ENCODE assay signal across 8 cellular contexts in the genomic region with DNA sequence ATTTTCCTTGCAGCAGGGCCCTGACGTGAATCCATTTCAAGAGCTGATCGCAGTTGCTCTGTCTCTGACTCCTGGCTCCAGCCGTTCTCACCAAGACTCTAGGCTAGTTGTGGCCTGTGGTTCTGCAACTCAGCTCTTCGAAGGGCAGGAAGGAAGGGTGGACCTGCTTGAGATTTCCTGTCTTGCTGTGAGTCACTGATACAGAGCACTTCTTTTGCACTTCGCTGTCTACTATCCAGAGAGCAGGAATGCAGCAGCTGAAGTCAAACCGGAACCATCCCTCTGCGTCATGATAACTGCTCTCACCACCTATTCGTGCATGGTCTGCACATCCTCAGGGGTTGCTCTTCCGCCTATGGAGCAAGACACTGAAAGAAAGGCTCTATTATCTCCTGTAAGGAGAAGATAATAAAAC. TPM values are rescaled to one million over a fixed set of nuclear protein-coding genes. Genes with fewer than 3 reads are reported as not detected.
DNase-seq lines count a peak whose midpoint lies in the region; ATAC-seq and TF ChIP-seq lines count a peak whose summit lies in the region.

No MANE protein-coding gene starts in this region.

- no peaks in the 10 kb centered on the region for H3K36me3 ChIP-seq in adrenal gland (replicated peaks in 1 of 2)

- no peak overlapping the region for H3K4me3 ChIP-seq in adrenal gland

- no peaks in the 10 kb centered on the region for H3K9me3 ChIP-seq in adrenal gland (replicated peaks in 1 of 3)

- H3K27me3 ChIP-seq in adrenal gland = no peaks in the 10 kb centered on the region

- TF ChIP-seq CTCF in adrenal gland (IDR thresholded peaks at IDR 0.05) = no peak

- DNase-seq in T follicular helper cell (ENCODE audit: low read depth) (peak; percentile 74), adrenal gland (peak; percentile 44 to 84 (median 70)), hypothalamus (lab: John Stamatoyannopoulos, UW) (peak in 28 of 51 donors; percentile 1 to 48 (median 13)), NCI-H2171 (lab: John Stamatoyannopoulos, UW) (no peak), NCI-H748 (lab: John Stamatoyannopoulos, UW; ENCODE audit: unreplicated experiment) (no peak)
- DNase-seq in stimulated activated CD4-positive, alpha-beta T cell treated with anti-CD3 and anti-CD28 coated beads, Interleukin-1b, Interleukin-23, amount 100 ng/mL, for 24 hours (ENCODE audit: low read depth in 4 of 4, low spot score in 1 of 4) = peak; percentile 6 to 33 (median 26)

- ATAC-seq in GM18909 (IDR thresholded peaks at IDR 0.05; ENCODE audit: poor library complexity, unreplicated experiment) (peak; percentile 79), HG03159 (IDR thresholded peaks at IDR 0.05; ENCODE audit: unreplicated experiment) (peak; percentile 96)

- WGBS in adrenal gland, 4 donors = 37 to 43% (median 41%) methylated on average over 9 of the region's 9 CpGs

- TF ChIP-seq POLR2A in adrenal gland (IDR thresholded peaks at IDR 0.05) = peak in 1 of 2 donors; percentile 26

- H3K27ac ChIP-seq in adrenal gland = peak overlapping the region; percentile 24 to 85 (median 60)

- peaks cover 0 to 7% of the 10 kb centered on the region in 2 donors for H3K4me1 ChIP-seq in adrenal gland (replicated peaks in 1 of 2)

- intact Hi-C loops in adrenal gland (cut with DNase I) = no loop called here

RNA-seq across cellular contexts. Expression of gene RAP2B, which starts 59.7 kb away (rescaled TPM):
- total RNA-seq in adrenal gland = 10 to 100 TPM in 7 of 8 donors, 1 to 10 TPM in 1; 9.2 to 25.1 (median 11.7) TPM
- 1 to 10 TPM; 2.9 to 4.8 (median 2.9) TPM for polyA plus RNA-seq in adrenal gland

Comparison
In these comparisons a context has a peak if more than half of its experiments do, and no peak if none do; other contexts are left out.
1. DNase-seq: peak in T follicular helper cell (single experiment), adrenal gland (7 of 7), hypothalamus (28 of 51) and stimulated activated CD4-positive, alpha-beta T cell treated with anti-CD3 and anti-CD28 coated beads, Interleukin-1b, Interleukin-23, amount 100 ng/mL, for 24 hours (4 of 4); none in NCI-H2171 (single experiment) and NCI-H748 (single experiment).